Comparison of ENCODE assay signal across 7 cellular contexts in the genomic region with DNA sequence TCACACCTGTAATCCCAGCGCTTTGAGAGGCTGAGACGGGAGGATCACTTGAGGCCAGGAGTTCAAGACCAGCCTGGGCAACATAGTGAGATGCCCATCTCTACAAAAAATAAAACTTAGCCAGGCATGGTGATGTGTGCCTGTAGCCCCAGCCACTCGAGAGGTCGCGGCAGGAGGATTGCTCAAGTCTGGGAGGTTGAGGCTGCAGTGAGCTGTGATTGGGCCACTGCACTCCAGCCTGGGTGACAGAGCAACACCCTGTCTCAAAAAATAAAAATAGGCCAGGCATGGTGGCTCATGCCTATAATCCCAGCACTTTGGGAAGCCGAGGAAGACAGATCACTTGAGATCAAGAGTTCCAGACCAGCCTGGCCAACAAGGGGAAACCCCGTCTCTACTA. TPM values are rescaled to one million over a fixed set of nuclear protein-coding genes. Genes with fewer than 3 reads are reported as not detected.
DNase-seq lines count a peak whose midpoint lies in the region; ATAC-seq and TF ChIP-seq lines count a peak whose summit lies in the region.
"Not testable (repeated sequence)": the region's sequence is repeated elsewhere in the genome, so short reads cannot be mapped to it uniquely, and the experiment has no call there.

No MANE protein-coding gene starts in this region.

- H3K9me3 ChIP-seq in heart left ventricle; right lobe of liver; parathyroid adenoma (ENCODE audit: control insufficient read depth, low read length); stomach; tibial nerve: not testable (repeated sequence)

- TF ChIP-seq POLR2A in heart left ventricle (IDR thresholded peaks at IDR 0.05); right lobe of liver (IDR thresholded peaks at IDR 0.05); stomach (IDR thresholded peaks at IDR 0.05); tibial nerve (IDR thresholded peaks at IDR 0.05): not testable (repeated sequence)

- H3K4me1 ChIP-seq in heart left ventricle, result peaks cover 8 to 73% (median 46%) of the 10 kb centered on the region in 12 donors
- H3K4me1 ChIP-seq in right lobe of liver, result peaks cover 0 to 76% (median 37%) of the 10 kb centered on the region in 4 donors
- H3K4me1 ChIP-seq in parathyroid adenoma, result peaks cover 30% of the 10 kb centered on the region
- peaks cover 76 to 93% (median 87%) of the 10 kb centered on the region in 4 donors for H3K4me1 ChIP-seq in stomach
- peaks cover 0 to 77% (median 42%) of the 10 kb centered on the region in 4 donors for H3K4me1 ChIP-seq in tibial nerve

- WGBS in heart left ventricle, 4 donors, result 60 to 83% (median 77%) methylated on average over 7 of the region's 7 CpGs
- WGBS in right lobe of liver (ENCODE audit: insufficient coverage, low coverage, low lambda C conversion rate, missing lambda C conversion rate), result 43% methylated on average over 5 of the region's 7 CpGs
- WGBS in stomach, 5 donors, result 75 to 85% (median 82%) methylated on average over 7 of the region's 7 CpGs
- 79 to 87% methylated on average over 7 of the region's 7 CpGs for WGBS in tibial nerve, 2 donors

- H3K4me3 ChIP-seq in coronary artery; heart left ventricle; right lobe of liver; parathyroid adenoma (ENCODE audit: low read depth, low read length); tibial nerve: not testable (repeated sequence)
- H3K4me3 ChIP-seq in stomach, result peak overlapping the region in 1 of 4 donors; percentile 48

- peak overlapping the region; percentile 87 for H3K27ac ChIP-seq in RWPE1
- peak overlapping the region; percentile 87 to 90 for H3K27ac ChIP-seq in coronary artery
- H3K27ac ChIP-seq in heart left ventricle, result peak overlapping the region; percentile 74 to 100 (median 94)
- peak overlapping the region; percentile 9 to 100 (median 99) for H3K27ac ChIP-seq in right lobe of liver
- H3K27ac ChIP-seq in parathyroid adenoma, result peak overlapping the region; percentile 81
- peak overlapping the region; percentile 85 to 100 (median 98) for H3K27ac ChIP-seq in stomach
- peak overlapping the region; percentile 53 to 100 (median 86) for H3K27ac ChIP-seq in tibial nerve

- not testable (repeated sequence) for ATAC-seq in heart left ventricle, right lobe of liver

- H3K27me3 ChIP-seq in heart left ventricle; right lobe of liver; parathyroid adenoma (ENCODE audit: control insufficient read depth, insufficient read depth, low read length); stomach; tibial nerve: not testable (repeated sequence)

- intact Hi-C loops in heart left ventricle (cut with DNase I), result loop anchor here in 1 of 10 donors (2.0 kb wide), 1 partner anchor 33 kb away; a partner anchor contains a TSS
- intact Hi-C loops in right lobe of liver (cut with DNase I); stomach (cut with DNase I; ENCODE audit: low total_unique reads): not testable (repeated sequence)

- H3K9ac ChIP-seq in parathyroid adenoma, result not testable (repeated sequence)

- CTCF ChIA-PET in RWPE1 (lab: Yijun Ruan, JAX), result not testable (repeated sequence)

- TF ChIP-seq CTCF in RWPE1 (conservative IDR thresholded peaks at IDR 0.05; ENCODE audit: low read depth); coronary artery (IDR thresholded peaks at IDR 0.05); heart left ventricle (IDR thresholded peaks at IDR 0.05); right lobe of liver (IDR thresholded peaks at IDR 0.05); parathyroid adenoma (IDR thresholded peaks at IDR 0.05); stomach (IDR thresholded peaks at IDR 0.05); tibial nerve (IDR thresholded peaks at IDR 0.05): not testable (repeated sequence)

- POLR2A ChIA-PET in RWPE1 (lab: Yijun Ruan, JAX; ENCODE audit: low non-redundant PET), result not testable (repeated sequence)

- peaks cover 52% of the 10 kb centered on the region for H3K79me2 ChIP-seq in parathyroid adenoma

- H2AFZ ChIP-seq in parathyroid adenoma, result not testable (repeated sequence)

- H3K36me3 ChIP-seq in heart left ventricle (peaks cover 0 to 14% (median 5%) of the 10 kb centered on the region in 9 donors), stomach (peaks cover 0 to 28% (median 19%) of the 10 kb centered on the region in 4 donors), tibial nerve (peaks cover 0 to 11% (median 0%) of the 10 kb centered on the region in 3 donors)
- not testable (repeated sequence) for H3K36me3 ChIP-seq in right lobe of liver; parathyroid adenoma (ENCODE audit: control insufficient read depth, insufficient read depth, low read length)

- DNase-seq in RWPE1 (ENCODE audit: low spot score); coronary artery (ENCODE audit: low spot score); heart left ventricle; right lobe of liver; stomach; tibial nerve (ENCODE audit: low spot score in 2 of 2): not testable (repeated sequence)

- not testable (repeated sequence) for H3K4me2 ChIP-seq in parathyroid adenoma (ENCODE audit: low read length)

- not testable (repeated sequence) for TF ChIP-seq EP300 in stomach (IDR thresholded peaks at IDR 0.05); tibial nerve (IDR thresholded peaks at IDR 0.05)

RNA-seq across cellular contexts. Expression of a gene that starts 32.9 kb away (rescaled TPM):
- total RNA-seq in heart left ventricle, result 100 to 1,000 TPM; 107 to 267 (median 155) TPM
- polyA plus RNA-seq in heart left ventricle, result 100 to 1,000 TPM; 159 to 192 TPM
- total RNA-seq in right lobe of liver, result 100 to 1,000 TPM in 4 of 6 experiments, 10 to 100 TPM in 2; 94.6 to 168 (median 120) TPM
- 100 to 1,000 TPM in 2 of 5 donors, 10 to 100 TPM in 3; 32.3 to 251 (median 94.2) TPM for total RNA-seq in stomach
- 10 to 100 TPM; 16.7 to 61.5 (median 34.2) TPM for polyA plus RNA-seq in stomach
- 100 to 1,000 TPM; 138 to 200 (median 160) TPM for total RNA-seq in tibial nerve
